Comparison of ENCODE assay signal across 1 cellular context in the genomic region with DNA sequence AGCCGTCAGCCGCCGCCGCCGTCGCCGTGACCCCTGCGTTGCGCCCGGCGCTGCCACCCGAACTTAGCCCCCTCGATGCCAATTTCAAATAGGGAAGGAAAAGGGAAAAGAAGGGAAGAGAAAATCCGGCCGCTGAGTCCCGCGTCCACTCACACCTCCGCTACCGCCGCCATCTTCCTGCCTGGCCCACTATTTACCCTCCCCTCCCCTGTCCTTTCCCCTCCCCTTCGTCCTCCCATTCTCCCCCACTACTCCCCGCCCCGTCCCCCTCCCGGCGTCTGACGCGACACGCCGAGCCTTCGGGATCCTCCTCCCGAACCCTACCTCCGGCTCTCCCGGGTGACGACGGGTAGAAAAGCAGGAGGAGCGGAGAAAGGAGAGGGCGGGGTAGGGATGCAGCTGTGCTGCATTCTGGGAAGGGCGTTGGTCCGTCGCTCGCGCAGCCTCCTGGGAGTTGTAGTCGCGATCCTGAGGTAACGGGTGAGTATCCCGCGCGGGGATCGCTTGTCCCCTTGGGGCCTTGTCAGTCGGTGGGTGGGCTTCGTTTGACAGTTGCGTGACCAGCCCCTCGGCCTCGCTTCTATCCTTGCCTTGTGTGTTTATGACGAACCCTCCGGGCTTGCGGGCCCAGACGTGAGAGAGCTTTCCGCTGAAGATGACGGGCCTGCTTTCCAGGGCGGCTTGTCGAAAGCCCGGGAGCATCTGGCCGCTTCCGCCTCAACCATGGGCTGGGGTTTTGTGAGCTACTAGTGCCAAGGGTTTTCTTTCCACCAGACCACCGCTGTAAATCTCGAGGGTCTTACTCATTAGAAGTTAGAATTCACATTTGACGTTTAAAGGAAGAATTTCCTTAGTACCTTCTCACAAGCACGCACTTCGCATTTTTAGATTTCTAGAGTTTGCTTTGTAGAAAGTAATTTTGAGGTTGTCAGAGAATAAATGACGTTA.
A peak's percentile ranks its signal among the peaks of the same experiment; 100 is the strongest.
TF ChIP-seq lines count a peak whose summit lies in the region.

A gene with protein sequence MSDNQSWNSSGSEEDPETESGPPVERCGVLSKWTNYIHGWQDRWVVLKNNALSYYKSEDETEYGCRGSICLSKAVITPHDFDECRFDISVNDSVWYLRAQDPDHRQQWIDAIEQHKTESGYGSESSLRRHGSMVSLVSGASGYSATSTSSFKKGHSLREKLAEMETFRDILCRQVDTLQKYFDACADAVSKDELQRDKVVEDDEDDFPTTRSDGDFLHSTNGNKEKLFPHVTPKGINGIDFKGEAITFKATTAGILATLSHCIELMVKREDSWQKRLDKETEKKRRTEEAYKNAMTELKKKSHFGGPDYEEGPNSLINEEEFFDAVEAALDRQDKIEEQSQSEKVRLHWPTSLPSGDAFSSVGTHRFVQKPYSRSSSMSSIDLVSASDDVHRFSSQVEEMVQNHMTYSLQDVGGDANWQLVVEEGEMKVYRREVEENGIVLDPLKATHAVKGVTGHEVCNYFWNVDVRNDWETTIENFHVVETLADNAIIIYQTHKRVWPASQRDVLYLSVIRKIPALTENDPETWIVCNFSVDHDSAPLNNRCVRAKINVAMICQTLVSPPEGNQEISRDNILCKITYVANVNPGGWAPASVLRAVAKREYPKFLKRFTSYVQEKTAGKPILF (minus strand): TSS at position 195 of the 948 bp plus-strand sequence. CDS start 422 bp downstream, outside the sequence.
A gene (plus strand): TSS at position 457 of the 948 bp plus-strand sequence.

TF ChIP-seq in IMR-90, 13 proteins besides CTCF, POLR2A, EP300 and RAD21 (continued from another document):
- TF ChIP-seq MXI1 (IDR thresholded peaks at IDR 0.05; ENCODE audit: borderline replicate concordance, low read depth, low read length) (0 out of 2 replicates have a peak, but pooled peaks have one; percentile 19), CEBPB (IDR thresholded peaks at IDR 0.05; ENCODE audit: low read depth, low read length) (no peak), BHLHE40 (IDR thresholded peaks at IDR 0.05; ENCODE audit: low read depth, low read length) (no peak)
- TF ChIP-seq, protein P1, sequence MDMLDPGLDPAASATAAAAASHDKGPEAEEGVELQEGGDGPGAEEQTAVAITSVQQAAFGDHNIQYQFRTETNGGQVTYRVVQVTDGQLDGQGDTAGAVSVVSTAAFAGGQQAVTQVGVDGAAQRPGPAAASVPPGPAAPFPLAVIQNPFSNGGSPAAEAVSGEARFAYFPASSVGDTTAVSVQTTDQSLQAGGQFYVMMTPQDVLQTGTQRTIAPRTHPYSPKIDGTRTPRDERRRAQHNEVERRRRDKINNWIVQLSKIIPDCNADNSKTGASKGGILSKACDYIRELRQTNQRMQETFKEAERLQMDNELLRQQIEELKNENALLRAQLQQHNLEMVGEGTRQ (IDR thresholded peaks at IDR 0.05; ENCODE audit: low read depth, low read length): 0 out of 2 replicates have a peak, but pooled peaks have one; percentile 20
